13 cellular contexts compared by ENCODE assay signal in genomic region chr9:92846662-92847145, GRCh38.
"Had no signal": no experiment of that assay in that cellular context is flagged by ENCODE, and none has a peak within 500 bp of the region (broad histone marks: within the 10 kb centered on the region; RNA-seq: fewer than 3 reads in every experiment).

No MANE protein-coding gene starts in this region.

- H3K27me3 ChIP-seq: hepatocyte had no signal

- H3K27me3 Mint-ChIP-seq: activated naive CD8-positive, alpha-beta T cell; naive thymus-derived CD4-positive, alpha-beta T cell; stimulated activated memory B cell treated with anti-CD40 and anti-IgM and Interleukin-4, amounts not matched to agents 10 μg/mL and 1 μg/mL and 100 μg/mL, for 72 hours; type B pancreatic cell had no signal

- H3K27ac ChIP-seq: hepatocyte had no signal

- H3K4me3 ChIP-seq: hepatocyte had no signal

- H3K4me2 ChIP-seq: hepatocyte had no signal

- H3K4me3 Mint-ChIP-seq: activated naive CD8-positive, alpha-beta T cell; mesothelial cell of epicardium; naive thymus-derived CD4-positive, alpha-beta T cell; stimulated activated memory B cell treated with anti-CD40 and anti-IgM and Interleukin-4, amounts not matched to agents 10 μg/mL and 1 μg/mL and 100 μg/mL, for 72 hours; type B pancreatic cell had no signal

- H3K4me1 Mint-ChIP-seq: mesothelial cell of epicardium; stimulated activated memory B cell treated with anti-CD40 and anti-IgM and Interleukin-4, amounts not matched to agents 10 μg/mL and 1 μg/mL and 100 μg/mL, for 72 hours had no signal

- ATAC-seq: naive thymus-derived CD4-positive, alpha-beta T cell; stimulated activated memory B cell treated with anti-CD40 and anti-IgM and Interleukin-4, amounts not matched to agents 10 μg/mL and 1 μg/mL and 100 μg/mL, for 72 hours had no signal

- H3K27ac Mint-ChIP-seq: activated naive CD8-positive, alpha-beta T cell; mesothelial cell of epicardium; naive thymus-derived CD4-positive, alpha-beta T cell; stimulated activated memory B cell treated with anti-CD40 and anti-IgM and Interleukin-4, amounts not matched to agents 10 μg/mL and 1 μg/mL and 100 μg/mL, for 72 hours; type B pancreatic cell had no signal

- DNase-seq: activated CD4-positive, alpha-beta T cell treated with anti-CD3 and anti-CD28 coated beads, Interleukin-2, amount 50 U/mL, for 4 hours; activated CD4-positive, CD25-positive, alpha-beta regulatory T cell treated with anti-CD3 and anti-CD28 coated beads, Interleukin-2, amount 50 U/mL, for 72 hours; activated gamma-delta T cell; activated T-cell treated with anti-CD3 and anti-CD28 coated beads, Interleukin-2, amount 50 U/mL, for 1 hour; anterior cingulate cortex; kidney glomerular epithelial cell; retina had no signal
